Comparison of ENCODE assay signal across 14 cellular contexts in the genomic region with DNA sequence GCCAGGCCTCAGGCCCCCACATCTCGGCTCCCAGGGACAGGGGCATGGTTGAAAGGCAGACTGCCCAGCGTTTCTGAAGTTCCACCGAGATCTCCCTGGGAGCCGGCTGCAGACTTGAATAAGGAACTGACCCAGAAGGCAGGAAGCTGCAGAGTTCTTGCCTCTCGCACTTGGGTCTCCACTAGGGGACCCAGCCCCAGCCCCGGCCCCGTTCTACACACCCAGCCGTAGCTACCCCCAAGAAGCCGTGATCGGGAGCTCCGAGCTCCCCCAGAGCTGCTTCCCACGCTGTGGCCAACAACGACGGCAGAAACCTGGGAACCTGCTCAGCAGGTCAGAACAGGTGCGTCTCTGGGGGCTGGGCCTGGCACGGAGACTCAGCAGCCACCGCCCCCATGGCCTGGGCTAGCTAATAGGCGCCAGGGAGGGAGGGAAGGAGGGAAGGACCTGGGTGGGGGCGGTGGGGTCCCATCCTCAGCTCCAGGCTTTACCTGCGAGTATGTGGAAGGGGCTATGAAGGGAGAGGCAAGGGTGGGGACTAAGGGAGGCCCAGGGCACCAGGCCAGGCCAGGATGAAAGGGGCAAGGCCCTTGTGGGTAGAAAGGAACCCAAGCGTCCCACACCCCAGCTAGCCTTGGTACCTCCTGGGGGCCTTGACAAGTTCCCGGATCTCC. TPM values are rescaled to one million over a fixed set of nuclear protein-coding genes. Genes with fewer than 3 reads are reported as not detected.
DNase-seq lines count a peak whose midpoint lies in the region; ATAC-seq, FAIRE-seq and TF ChIP-seq lines count a peak whose summit lies in the region.
"Had no signal": no experiment of that assay in that cellular context is flagged by ENCODE, and none has a peak within 500 bp of the region (broad histone marks: within the 10 kb centered on the region; RNA-seq: fewer than 3 reads in every experiment).

A gene (minus strand): TSS at position 308 of the 674 bp plus-strand sequence. CDS start 262 bp downstream, at position 46.

- peak within 1 kb of the TSS; percentile 23 for H3K4ac ChIP-seq in trophoblast cell (ENCODE audit: low read depth, low read length)

- no peak for TF ChIP-seq POLR2A in right lobe of liver (IDR thresholded peaks at IDR 0.05)

- H3K4me3 ChIP-seq in hepatocyte (no peak within 1 kb of the TSS), trophoblast cell (ENCODE audit: low read depth, low read length) (peak within 1 kb of the TSS; percentile 38), right lobe of liver (no peak within 1 kb of the TSS), dorsolateral prefrontal cortex (no peak within 1 kb of the TSS)
- H3K4me3 ChIP-seq: esophagus muscularis mucosa, psoas muscle had no signal

- H3K79me2 ChIP-seq in hepatocyte (peaks cover 13% of the 10 kb centered on the region), trophoblast cell (ENCODE audit: control insufficient read depth, insufficient read depth, low read length, poor library complexity) (peaks cover 19% of the 10 kb centered on the region)

- peak within 1 kb of the TSS; percentile 46 for H2BK120ac ChIP-seq in trophoblast cell (ENCODE audit: insufficient read depth, low read length, poor library complexity)

- peak within 1 kb of the TSS; percentile 62 for H3K18ac ChIP-seq in trophoblast cell (ENCODE audit: low read length)

- no peaks in the 10 kb centered on the region for H3K36me3 ChIP-seq in hepatocyte (replicated peaks; ENCODE audit: insufficient read depth, low read depth)
- H3K36me3 ChIP-seq in trophoblast cell (ENCODE audit: control insufficient read depth in 1 of 2, insufficient read depth in 2 of 2, low read length in 2 of 2): no peaks in the 10 kb centered on the region
- no peaks in the 10 kb centered on the region for H3K36me3 ChIP-seq in right lobe of liver
- H3K36me3 ChIP-seq: esophagus muscularis mucosa had no signal

- no peak for TF ChIP-seq CTCF in hepatocyte (IDR thresholded peaks at IDR 0.05; ENCODE audit: poor library complexity)
- no peak for TF ChIP-seq CTCF in right lobe of liver (IDR thresholded peaks at IDR 0.05)
- no peak for TF ChIP-seq CTCF in dorsolateral prefrontal cortex (IDR thresholded peaks at IDR 0.05 in 54 of 56, conservative IDR thresholded peaks at IDR 0.05 in 2 of 56; ENCODE audit: low read depth in 1 of 56, partially characterized antibody in 56 of 56)

- H3K27me3 ChIP-seq in hepatocyte: no peaks in the 10 kb centered on the region
- H3K27me3 ChIP-seq in trophoblast cell (ENCODE audit: insufficient read depth, low read length): no peaks in the 10 kb centered on the region
- H3K27me3 ChIP-seq in right lobe of liver: no peaks in the 10 kb centered on the region
- peaks cover 0 to 4% (median 0%) of the 10 kb centered on the region in 45 donors for H3K27me3 ChIP-seq in dorsolateral prefrontal cortex

- H3K4me1 ChIP-seq in hepatocyte (ENCODE audit: insufficient read depth) (peaks cover 14% of the 10 kb centered on the region), trophoblast cell (ENCODE audit: control insufficient read depth in 1 of 2, insufficient read depth in 2 of 2, low read length in 2 of 2) (peaks cover 63 to 73% of the 10 kb centered on the region in 2 experiments), right lobe of liver (no peaks in the 10 kb centered on the region)
- H3K4me1 ChIP-seq: esophagus muscularis mucosa, psoas muscle had no signal

- no peak within 1 kb of the TSS for H4K12ac ChIP-seq in trophoblast cell (ENCODE audit: low read depth, low read length)

- ATAC-seq in GM21367 (IDR thresholded peaks at IDR 0.05; ENCODE audit: unreplicated experiment) (no peak), right lobe of liver (no peak)
- ATAC-seq: psoas muscle had no signal

- H3K23ac ChIP-seq in trophoblast cell (ENCODE audit: low read length): no peak within 1 kb of the TSS

- DNase-seq in DMS79 (lab: John Stamatoyannopoulos, UW): peak; percentile 39
- DNase-seq in NCI-H526 treated with DMSO at 0.1 percent for 48 hours (lab: John Stamatoyannopoulos, UW): peak; percentile 31
- peak; percentile 62 for DNase-seq in hepatocyte (ENCODE audit: low spot score)
- DNase-seq in trophoblast cell: peak; percentile 63 to 77
- no peak for DNase-seq in right lobe of liver
- no peak for DNase-seq in dorsolateral prefrontal cortex
- DNase-seq in HTR-8/SVneo (ENCODE audit: insufficient read length, low spot score): no peak
- DNase-seq: amygdala, NCI-H1092, T-helper 2 cell had no signal

- H3K4me2 ChIP-seq in hepatocyte: peak within 1 kb of the TSS; percentile 73
- H3K4me2 ChIP-seq in trophoblast cell (ENCODE audit: low read length): peak within 1 kb of the TSS; percentile 43

- peak within 1 kb of the TSS; percentile 49 for H2AK5ac ChIP-seq in trophoblast cell (ENCODE audit: low read length)

- peak within 1 kb of the TSS; percentile 70 for H2BK5ac ChIP-seq in trophoblast cell (ENCODE audit: low read depth, low read length, poor library complexity)

- H3K9me2 ChIP-seq in hepatocyte (replicated peaks; ENCODE audit: insufficient read depth): no peaks in the 10 kb centered on the region

- H3K27ac ChIP-seq in hepatocyte (peak within 1 kb of the TSS; percentile 74), trophoblast cell (ENCODE audit: low read depth, low read length) (peak within 1 kb of the TSS; percentile 18), right lobe of liver (no peak within 1 kb of the TSS), dorsolateral prefrontal cortex (no peak within 1 kb of the TSS)
- H3K27ac ChIP-seq: esophagus muscularis mucosa, psoas muscle had no signal

- intact Hi-C loops in right lobe of liver (cut with DNase I): no loop called here
- intact Hi-C loops in dorsolateral prefrontal cortex (cut with DNase I): no loop called here

- no peak within 1 kb of the TSS for H3K9ac ChIP-seq in trophoblast cell (ENCODE audit: low read length)

- H3K9me3 ChIP-seq in hepatocyte (ENCODE audit: low read depth) (no peaks in the 10 kb centered on the region), trophoblast cell (ENCODE audit: insufficient read depth, low read depth, low read length) (no peaks in the 10 kb centered on the region), right lobe of liver (no peaks in the 10 kb centered on the region)
- H3K9me3 ChIP-seq: esophagus muscularis mucosa, psoas muscle had no signal

- WGBS in hepatocyte (ENCODE audit: low lambda C conversion rate, missing lambda C conversion rate): 77% methylated on average over 20 of the region's 22 CpGs
- no CpG with 5 or more reads among the region's 22 CpGs for WGBS in trophoblast cell (ENCODE audit: extremely low coverage, insufficient coverage, insufficient read length)
- WGBS in right lobe of liver (ENCODE audit: insufficient coverage, low coverage, low lambda C conversion rate, missing lambda C conversion rate): 71% methylated on average over 10 of the region's 22 CpGs

- H2AFZ ChIP-seq in hepatocyte (no peak within 1 kb of the TSS), trophoblast cell (ENCODE audit: insufficient read depth, low read length, poor library complexity) (no peak within 1 kb of the TSS)

- FAIRE-seq in HTR-8/SVneo (lab: Jason Lieb, UNC): no peak

- H2BK12ac ChIP-seq in trophoblast cell (ENCODE audit: low read length): peak within 1 kb of the TSS; percentile 91

- peak within 1 kb of the TSS; percentile 40 for H4K8ac ChIP-seq in trophoblast cell (ENCODE audit: low read depth, low read length)

- peaks cover 62% of the 10 kb centered on the region for H3K79me1 ChIP-seq in trophoblast cell (ENCODE audit: low read length)

- H4K91ac ChIP-seq in trophoblast cell (ENCODE audit: low read depth, low read length): peak within 1 kb of the TSS; percentile 69

- no peaks in the 10 kb centered on the region for H4K20me1 ChIP-seq in hepatocyte (ENCODE audit: insufficient read depth, poor library complexity, severe bottlenecking)

- peak within 1 kb of the TSS; percentile 68 for H3K14ac ChIP-seq in trophoblast cell (ENCODE audit: low read length)

RNA-seq across cellular contexts. Expression of the gene that starts here (rescaled TPM):
- total RNA-seq in hepatocyte (5.9 and 7.0 TPM in 2 replicates), right lobe of liver (not detected), dorsolateral prefrontal cortex (1 to 10 TPM in 1 of 120 experiments, under 1 TPM in 3, not detected in 116; 0.14 to 1.1 (median 0.23) TPM)
- 8.5 and 12.7 TPM in 2 replicates for polyA plus RNA-seq in hepatocyte
- 35.8 and 38.6 TPM in 2 replicates for polyA plus RNA-seq in trophoblast cell (2013)
- total RNA-seq: esophagus muscularis mucosa, psoas muscle, temporal lobe had no signal

Comparison
In these comparisons a context has a peak if more than half of its experiments do, and no peak if none do; other contexts are left out.
1. DNase-seq: peak in DMS79 (single experiment), NCI-H526 treated with DMSO at 0.1 percent for 48 hours (single experiment), hepatocyte (single experiment) and trophoblast cell (2 of 2); none in right lobe of liver (0 of 3), dorsolateral prefrontal cortex (0 of 10) and HTR-8/SVneo (single experiment).
2. H3K27ac ChIP-seq: peak in hepatocyte (single experiment) and trophoblast cell (single experiment); none in right lobe of liver (0 of 3) and dorsolateral prefrontal cortex (0 of 59).